ENCODE assay signal across 30 cellular contexts in genomic region chr12:50106907-50107306, GRCh38. TPM values are rescaled to one million over a fixed set of nuclear protein-coding genes. Genes with fewer than 3 reads are reported as not detected.
"Had no signal": no experiment of that assay in that cellular context is flagged by ENCODE, and none has a peak within 500 bp of the region (broad histone marks: within the 10 kb centered on the region; RNA-seq: fewer than 3 reads in every experiment).

No MANE protein-coding gene starts in this region.

- H3K36me3 Mint-ChIP-seq: activated naive CD4-positive, alpha-beta T cell treated with anti-CD3 and anti-CD28 coated beads, Interleukin-2, amount 50 U/mL, for 24 hours; T-cell had no signal

- H3K27ac Mint-ChIP-seq: activated B cell treated with CpG ODN at 0.5 μM for 24 hours; activated CD4-positive, alpha-beta T cell treated with anti-CD3 and anti-CD28 coated beads, Interleukin-2, amount 10 ng/mL, durations not matched to agents 24 days and 14 days; activated CD8-positive, alpha-beta memory T cell treated with anti-CD3 and anti-CD28 coated beads, Interleukin-2, amount 10 ng/mL, durations not matched to agents 7 days and 5 days; activated naive CD4-positive, alpha-beta T cell treated with anti-CD3 and anti-CD28 coated beads, Interleukin-2, amount 50 U/mL, for 24 hours; activated naive CD8-positive, alpha-beta T cell treated with anti-CD3 and anti-CD28 coated beads, Interleukin-2, amount 50 U/mL, for 24 hours; activated T-cell treated with anti-CD3 and anti-CD28 coated beads, Interleukin-2, amount 50 U/mL, for 24 hours; activated T-helper 1 cell treated with anti-CD3 and anti-CD28 coated beads, Interleukin-12 subunit alpha, Interleukin-12 subunit beta, Interleukin-2, Interleukin-4 antibody, amounts not matched to agents 30 ng/mL and 10 ng/mL and 1 ng/mL, durations not matched to agents 14 hours and 24 hours and 36 hours; T-cell had no signal

- DNase-seq: activated B cell treated with CpG ODN at 0.5 μM for 24 hours; activated CD4-positive, alpha-beta T cell treated with anti-CD3 and anti-CD28 coated beads for 1 hour; activated CD4-positive, alpha-beta T cell treated with anti-CD3 and anti-CD28 coated beads, Interleukin-2, amount 10 ng/mL, durations not matched to agents 24 days and 14 days; activated CD4-positive, alpha-beta T cell treated with anti-CD3 and anti-CD28 coated beads, Interleukin-2, amount 50 U/mL, for 48 hours; activated CD8-positive, alpha-beta memory T cell treated with anti-CD3 and anti-CD28 coated beads, Interleukin-2, amount 10 ng/mL, durations not matched to agents 7 days and 5 days; activated effector memory CD4-positive, alpha-beta T cell treated with Interleukin-2 at 50 U/mL for 16 hours; activated naive CD4-positive, alpha-beta T cell; activated naive CD8-positive, alpha-beta T cell treated with anti-CD3 and anti-CD28 coated beads, Interleukin-2, amount 50 U/mL, for 24 hours; activated T-cell treated with anti-CD3 and anti-CD28 coated beads, Interleukin-2, amount 50 U/mL, for 24 hours; amygdala; KBM-7; NCI-H1092 treated with DMSO at 0.1 percent for 48 hours; NCI-H1417 treated with DMSO at 0.1 percent for 48 hours; NCI-H1694; NCI-H2029; NCI-H2107; NCI-H2171 treated with DMSO at 0.1 percent for 48 hours; NCI-H226; NCI-H526; NCI-H82; RPMI8226; T-cell; T-helper 2 cell; T1000 had no signal

- H3K4me3 Mint-ChIP-seq: activated B cell treated with CpG ODN at 0.5 μM for 24 hours; activated CD4-positive, alpha-beta T cell treated with anti-CD3 and anti-CD28 coated beads, Interleukin-2, amount 10 ng/mL, durations not matched to agents 24 days and 14 days; activated CD8-positive, alpha-beta memory T cell treated with anti-CD3 and anti-CD28 coated beads, Interleukin-2, amount 10 ng/mL, durations not matched to agents 7 days and 5 days; activated naive CD4-positive, alpha-beta T cell treated with anti-CD3 and anti-CD28 coated beads, Interleukin-2, amount 50 U/mL, for 24 hours; activated naive CD8-positive, alpha-beta T cell treated with anti-CD3 and anti-CD28 coated beads, Interleukin-2, amount 50 U/mL, for 24 hours; activated T-cell treated with anti-CD3 and anti-CD28 coated beads, Interleukin-2, amount 50 U/mL, for 24 hours; activated T-helper 1 cell treated with anti-CD3 and anti-CD28 coated beads, Interleukin-12 subunit alpha, Interleukin-12 subunit beta, Interleukin-2, Interleukin-4 antibody, amounts not matched to agents 30 ng/mL and 10 ng/mL and 1 ng/mL, durations not matched to agents 14 hours and 24 hours and 36 hours; brain; T-cell had no signal

- H3K27ac ChIP-seq: SK-N-MC had no signal

- H3K27me3 Mint-ChIP-seq: activated B cell treated with CpG ODN at 0.5 μM for 24 hours; activated CD4-positive, alpha-beta T cell treated with anti-CD3 and anti-CD28 coated beads, Interleukin-2, amount 10 ng/mL, durations not matched to agents 24 days and 14 days; activated CD8-positive, alpha-beta memory T cell treated with anti-CD3 and anti-CD28 coated beads, Interleukin-2, amount 10 ng/mL, durations not matched to agents 7 days and 5 days; activated naive CD4-positive, alpha-beta T cell treated with anti-CD3 and anti-CD28 coated beads, Interleukin-2, amount 50 U/mL, for 24 hours; activated naive CD8-positive, alpha-beta T cell treated with anti-CD3 and anti-CD28 coated beads, Interleukin-2, amount 50 U/mL, for 24 hours; activated T-cell treated with anti-CD3 and anti-CD28 coated beads, Interleukin-2, amount 50 U/mL, for 24 hours had no signal

- H3K9me3 Mint-ChIP-seq: activated B cell treated with CpG ODN at 0.5 μM for 24 hours; activated CD4-positive, alpha-beta T cell treated with anti-CD3 and anti-CD28 coated beads, Interleukin-2, amount 10 ng/mL, durations not matched to agents 24 days and 14 days; activated naive CD4-positive, alpha-beta T cell treated with anti-CD3 and anti-CD28 coated beads, Interleukin-2, amount 50 U/mL, for 24 hours; activated naive CD8-positive, alpha-beta T cell treated with anti-CD3 and anti-CD28 coated beads, Interleukin-2, amount 50 U/mL, for 24 hours; activated T-cell treated with anti-CD3 and anti-CD28 coated beads, Interleukin-2, amount 50 U/mL, for 24 hours; activated T-helper 1 cell treated with anti-CD3 and anti-CD28 coated beads, Interleukin-12 subunit alpha, Interleukin-12 subunit beta, Interleukin-2, Interleukin-4 antibody, amounts not matched to agents 30 ng/mL and 10 ng/mL and 1 ng/mL, durations not matched to agents 14 hours and 24 hours and 36 hours; T-cell had no signal

- H3K4me3 ChIP-seq: SK-N-MC had no signal

- ATAC-seq: activated CD8-positive, alpha-beta memory T cell treated with anti-CD3 and anti-CD28 coated beads, Interleukin-2, amount 10 ng/mL, durations not matched to agents 7 days and 5 days; activated naive CD8-positive, alpha-beta T cell treated with anti-CD3 and anti-CD28 coated beads, Interleukin-2, amount 50 U/mL, for 24 hours; Panc1; Right ventricle myocardium inferior; T-cell had no signal

RNA-seq across cellular contexts. Expression of gene ASIC1, which starts 49.5 kb away (rescaled TPM):
- total RNA-seq: activated B cell treated with CpG ODN at 0.5 μM for 24 hours had no signal
